7 cellular contexts compared by ENCODE assay signal in the genomic region with DNA sequence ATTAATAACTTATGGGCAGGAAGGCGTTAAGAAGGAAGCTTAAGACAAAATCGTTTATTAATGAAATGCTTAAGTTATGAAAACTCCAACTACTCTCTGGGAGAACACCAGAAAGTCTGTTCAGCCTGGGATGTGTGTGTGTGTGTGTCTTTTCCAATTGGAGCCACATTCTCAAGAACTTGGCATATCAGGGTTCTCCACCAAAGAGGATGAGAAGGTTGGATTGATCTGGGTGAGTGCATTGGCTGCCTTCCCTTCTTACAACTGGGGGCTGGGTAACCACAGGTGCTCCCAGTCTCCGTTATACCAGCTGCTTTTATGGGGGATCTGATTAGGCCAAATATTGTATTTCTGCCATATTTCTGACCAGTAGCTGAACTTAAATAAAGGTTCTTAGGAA.
"Had no signal": no experiment of that assay in that cellular context is flagged by ENCODE, and none has a peak within 500 bp of the region (broad histone marks: within the 10 kb centered on the region; RNA-seq: fewer than 3 reads in every experiment).

No MANE protein-coding gene starts in this region.

- H3K27ac ChIP-seq: HL-60, KMS-11 had no signal

- H3K9ac ChIP-seq: KMS-11 had no signal

- H3K4me3 Mint-ChIP-seq: IgD-negative memory B cell had no signal

- H3K27me3 Mint-ChIP-seq: IgD-negative memory B cell had no signal

- DNase-seq: IMR-90, KBM-7, KG1 had no signal

- H3K27ac Mint-ChIP-seq: IgD-negative memory B cell had no signal

- H3K4me2 ChIP-seq: KMS-11 had no signal

- FAIRE-seq: HTR-8/SVneo had no signal
